29 cellular contexts compared by ENCODE assay signal in genomic region chr18:51653507-51654213, GRCh38.
"Had no signal": no experiment of that assay in that cellular context is flagged by ENCODE, and none has a peak within 500 bp of the region (broad histone marks: within the 10 kb centered on the region; RNA-seq: fewer than 3 reads in every experiment).

No MANE protein-coding gene starts in this region.

- H3K4me3 ChIP-seq: ascending aorta, breast epithelium, cardiac muscle cell, colonic mucosa, esophagus squamous epithelium had no signal

- FAIRE-seq: endometrium, endothelial cell of umbilical vein had no signal

- H3K9me3 Mint-ChIP-seq: activated CD4-positive, alpha-beta memory T cell treated with anti-CD3 and anti-CD28 coated beads, Interleukin-2, amount 10 ng/mL, durations not matched to agents 7 days and 5 days; activated CD4-positive, alpha-beta T cell treated with anti-CD3 and anti-CD28 coated beads, Interleukin-2, amount 10 ng/mL, durations not matched to agents 7 days and 5 days; activated naive CD4-positive, alpha-beta T cell treated with anti-CD3 and anti-CD28 coated beads, Interleukin-2, amount 10 ng/mL, durations not matched to agents 7 days and 5 days; activated naive CD4-positive, alpha-beta T cell treated with anti-CD3 and anti-CD28 coated beads, Interleukin-2, amount 50 U/mL, for 72 hours; activated naive CD8-positive, alpha-beta T cell treated with anti-CD3 and anti-CD28 coated beads, Interleukin-2, amount 10 ng/mL, durations not matched to agents 7 days and 5 days; activated T-cell treated with anti-CD3 and anti-CD28 coated beads, Interleukin-2, amount 50 U/mL, for 24 hours; brain had no signal

- H3K4me3 Mint-ChIP-seq: activated CD4-positive, alpha-beta memory T cell treated with anti-CD3 and anti-CD28 coated beads, Interleukin-2, amount 10 ng/mL, durations not matched to agents 7 days and 5 days; activated CD4-positive, alpha-beta T cell treated with anti-CD3 and anti-CD28 coated beads, Interleukin-2, amount 10 ng/mL, durations not matched to agents 7 days and 5 days; activated naive CD4-positive, alpha-beta T cell treated with anti-CD3 and anti-CD28 coated beads, Interleukin-2, amount 10 ng/mL, durations not matched to agents 7 days and 5 days; activated naive CD8-positive, alpha-beta T cell treated with anti-CD3 and anti-CD28 coated beads, Interleukin-2, amount 10 ng/mL, durations not matched to agents 7 days and 5 days; activated T-cell treated with anti-CD3 and anti-CD28 coated beads, Interleukin-2, amount 50 U/mL, for 24 hours; activated T-cell treated with anti-CD3 and anti-CD28 coated beads, Interleukin-2, amount 50 U/mL, for 72 hours; brain had no signal

- H3K36me3 Mint-ChIP-seq: activated naive CD4-positive, alpha-beta T cell treated with anti-CD3 and anti-CD28 coated beads, Interleukin-2, amount 10 ng/mL, durations not matched to agents 7 days and 5 days; activated naive CD4-positive, alpha-beta T cell treated with anti-CD3 and anti-CD28 coated beads, Interleukin-2, amount 50 U/mL, for 72 hours; activated naive CD8-positive, alpha-beta T cell treated with anti-CD3 and anti-CD28 coated beads, Interleukin-2, amount 10 ng/mL, durations not matched to agents 7 days and 5 days; brain had no signal

- H3K36me3 ChIP-seq: ascending aorta, breast epithelium, cardiac muscle cell, colonic mucosa, esophagus squamous epithelium had no signal

- H3K27me3 ChIP-seq: ascending aorta, breast epithelium, colonic mucosa had no signal

- H3K27me3 Mint-ChIP-seq: activated CD4-positive, alpha-beta memory T cell treated with anti-CD3 and anti-CD28 coated beads, Interleukin-2, amount 10 ng/mL, durations not matched to agents 7 days and 5 days; activated CD4-positive, alpha-beta T cell treated with anti-CD3 and anti-CD28 coated beads, Interleukin-2, amount 10 ng/mL, durations not matched to agents 7 days and 5 days had no signal

- H3K9me3 ChIP-seq: ascending aorta, breast epithelium, colonic mucosa, esophagus squamous epithelium had no signal

- DNase-seq: activated CD4-positive, alpha-beta memory T cell treated with anti-CD3 and anti-CD28 coated beads, Interleukin-2, amount 10 ng/mL, durations not matched to agents 7 days and 5 days; activated CD4-positive, alpha-beta T cell treated with anti-CD3 and anti-CD28 coated beads for 1 hour; activated CD4-positive, alpha-beta T cell treated with anti-CD3 and anti-CD28 coated beads for 4 hours; activated CD4-positive, alpha-beta T cell treated with anti-CD3 and anti-CD28 coated beads, Interleukin-2, amount 10 ng/mL, durations not matched to agents 7 days and 5 days; activated CD4-positive, alpha-beta T cell treated with anti-CD3 and anti-CD28 coated beads, Interleukin-2, amount 50 U/mL, for 4 hours; activated CD8-positive, alpha-beta memory T cell treated with anti-CD3 and anti-CD28 coated beads, Interleukin-2, amount 50 U/mL, for 48 hours; activated gamma-delta T cell; activated naive CD4-positive, alpha-beta T cell; activated naive CD4-positive, alpha-beta T cell treated with anti-CD3 and anti-CD28 coated beads, Interleukin-2, amount 10 ng/mL, durations not matched to agents 7 days and 5 days; activated naive CD8-positive, alpha-beta T cell treated with anti-CD3 and anti-CD28 coated beads, Interleukin-2, amount 10 ng/mL, durations not matched to agents 7 days and 5 days; activated T-cell treated with anti-CD3 and anti-CD28 coated beads for 4 hours; activated T-cell treated with anti-CD3 and anti-CD28 coated beads, Interleukin-2, amount 50 U/mL, for 24 hours; activated T-cell treated with anti-CD3 and anti-CD28 coated beads, Interleukin-2, amount 50 U/mL, for 72 hours; central memory CD4-positive, alpha-beta T cell; cerebellar nuclear complex; colonic mucosa; effector CD8-positive, alpha-beta T cell; esophagus squamous epithelium; foreskin melanocyte; head of caudate nucleus; hippocampal formation had no signal

- H3K27ac Mint-ChIP-seq: activated CD4-positive, alpha-beta memory T cell treated with anti-CD3 and anti-CD28 coated beads, Interleukin-2, amount 10 ng/mL, durations not matched to agents 7 days and 5 days; activated CD4-positive, alpha-beta T cell treated with anti-CD3 and anti-CD28 coated beads, Interleukin-2, amount 10 ng/mL, durations not matched to agents 7 days and 5 days; activated naive CD4-positive, alpha-beta T cell treated with anti-CD3 and anti-CD28 coated beads, Interleukin-2, amount 10 ng/mL, durations not matched to agents 7 days and 5 days; activated naive CD4-positive, alpha-beta T cell treated with anti-CD3 and anti-CD28 coated beads, Interleukin-2, amount 50 U/mL, for 72 hours; activated naive CD8-positive, alpha-beta T cell treated with anti-CD3 and anti-CD28 coated beads, Interleukin-2, amount 10 ng/mL, durations not matched to agents 7 days and 5 days; activated T-cell treated with anti-CD3 and anti-CD28 coated beads, Interleukin-2, amount 50 U/mL, for 24 hours; activated T-cell treated with anti-CD3 and anti-CD28 coated beads, Interleukin-2, amount 50 U/mL, for 72 hours had no signal

- H3K4me1 ChIP-seq: ascending aorta, breast epithelium, colonic mucosa, esophagus squamous epithelium had no signal

- H3K4me1 Mint-ChIP-seq: activated CD4-positive, alpha-beta memory T cell treated with anti-CD3 and anti-CD28 coated beads, Interleukin-2, amount 10 ng/mL, durations not matched to agents 7 days and 5 days; activated CD4-positive, alpha-beta T cell treated with anti-CD3 and anti-CD28 coated beads, Interleukin-2, amount 10 ng/mL, durations not matched to agents 7 days and 5 days; activated naive CD4-positive, alpha-beta T cell treated with anti-CD3 and anti-CD28 coated beads, Interleukin-2, amount 10 ng/mL, durations not matched to agents 7 days and 5 days; activated naive CD8-positive, alpha-beta T cell treated with anti-CD3 and anti-CD28 coated beads, Interleukin-2, amount 10 ng/mL, durations not matched to agents 7 days and 5 days had no signal

- ATAC-seq: activated naive CD4-positive, alpha-beta T cell treated with anti-CD3 and anti-CD28 coated beads, Interleukin-2, amount 50 U/mL, for 72 hours; activated T-cell treated with anti-CD3 and anti-CD28 coated beads, Interleukin-2, amount 50 U/mL, for 72 hours had no signal

- H3K27ac ChIP-seq: ascending aorta, breast epithelium, cardiac muscle cell, colonic mucosa, epithelial cell of prostate, esophagus squamous epithelium had no signal
